Comparison of ENCODE assay signal across 9 cellular contexts in genomic region chr12:104719700-104720345, GRCh38.
A peak's percentile ranks its signal among the peaks of the same experiment; 100 is the strongest.
DNase-seq lines count a peak whose midpoint lies in the region; ATAC-seq and TF ChIP-seq lines count a peak whose summit lies in the region.
"Had no signal": no experiment of that assay in that cellular context is flagged by ENCODE, and none has a peak within 500 bp of the region (broad histone marks: within the 10 kb centered on the region; RNA-seq: fewer than 3 reads in every experiment).

No MANE protein-coding gene starts in this region.

- intact Hi-C loops in esophagus squamous epithelium (cut with DNase I): no loop called here

- no peaks in the 10 kb centered on the region for H3K9me3 ChIP-seq in SJCRH30 (replicated peaks)
- no peaks in the 10 kb centered on the region for H3K9me3 ChIP-seq in esophagus squamous epithelium
- no peaks in the 10 kb centered on the region for H3K9me3 ChIP-seq in skeletal muscle tissue (ENCODE audit: control insufficient read depth in 3 of 3, low read length in 3 of 3)

- H3K79me2 ChIP-seq in GM23338 (replicated peaks; ENCODE audit: insufficient read depth): no peaks in the 10 kb centered on the region

- no peak overlapping the region for H2AFZ ChIP-seq in GM23338

- peaks cover 43% of the 10 kb centered on the region for H3K4me1 Mint-ChIP-seq in GM23338

- peaks cover 42% of the 10 kb centered on the region for H3K4me1 ChIP-seq in SJCRH30
- peaks cover 5 to 36% (median 7%) of the 10 kb centered on the region in 3 donors for H3K4me1 ChIP-seq in esophagus squamous epithelium
- peaks cover 0 to 11% (median 8%) of the 10 kb centered on the region in 3 donors for H3K4me1 ChIP-seq in skeletal muscle tissue (ENCODE audit: control insufficient read depth in 3 of 3, insufficient read depth in 3 of 3, low read length in 3 of 3)
- H3K4me1 ChIP-seq in GM23338 (ENCODE audit: insufficient read depth): peaks cover 9% of the 10 kb centered on the region

- no peaks in the 10 kb centered on the region for H3K9me3 Mint-ChIP-seq in GM23338

- ATAC-seq in GM21367 (IDR thresholded peaks at IDR 0.05; ENCODE audit: unreplicated experiment) (peak; percentile 21), HG02610 (IDR thresholded peaks at IDR 0.05; ENCODE audit: unreplicated experiment) (no peak), HG03432 (IDR thresholded peaks at IDR 0.05; ENCODE audit: unreplicated experiment) (no peak), GM23338 (no peak)

- H3K4me3 ChIP-seq in SJCRH30: peak overlapping the region; percentile 44
- peak overlapping the region in 3 of 4 donors; percentile 27 to 57 (median 32) for H3K4me3 ChIP-seq in esophagus squamous epithelium
- H3K4me3 ChIP-seq in skeletal muscle tissue (ENCODE audit: low read length in 3 of 3): peak overlapping the region; percentile 22 to 66 (median 59)
- no peak overlapping the region for H3K4me3 ChIP-seq in GM23338

- TF ChIP-seq POLR2A in esophagus squamous epithelium (IDR thresholded peaks at IDR 0.05): no peak

- TF ChIP-seq CTCF in esophagus squamous epithelium (IDR thresholded peaks at IDR 0.05) (no peak), GM23338 (conservative IDR thresholded peaks at IDR 0.05; ENCODE audit: low read depth in 2 of 2) (no peak)

- no peak overlapping the region for H3K4me3 Mint-ChIP-seq in GM23338

- H3K27ac Mint-ChIP-seq in GM23338: no peak overlapping the region

- H3K27me3 ChIP-seq in SJCRH30 (no peaks in the 10 kb centered on the region), esophagus squamous epithelium (no peaks in the 10 kb centered on the region), skeletal muscle tissue (ENCODE audit: control insufficient read depth in 3 of 3, insufficient read depth in 3 of 3, low read length in 3 of 3) (peaks cover 0 to 9% (median 0%) of the 10 kb centered on the region in 3 donors), GM23338 (ENCODE audit: insufficient read depth) (no peaks in the 10 kb centered on the region)

- H3K27me3 Mint-ChIP-seq in GM23338 (ENCODE audit: insufficient read depth, low read depth, poor library complexity): peaks cover 5% of the 10 kb centered on the region

- no peaks in the 10 kb centered on the region for H3K36me3 ChIP-seq in SJCRH30
- no peaks in the 10 kb centered on the region for H3K36me3 ChIP-seq in esophagus squamous epithelium
- no peaks in the 10 kb centered on the region for H3K36me3 ChIP-seq in skeletal muscle tissue (ENCODE audit: control insufficient read depth in 3 of 3, insufficient read depth in 3 of 3, low read length in 3 of 3)
- no peaks in the 10 kb centered on the region for H3K36me3 ChIP-seq in GM23338 (ENCODE audit: insufficient read depth)

- DNase-seq in SJCRH30 (peak in 1 of 2 experiments; percentile 30), esophagus squamous epithelium (lab: John Stamatoyannopoulos, UW) (no peak), epidermal melanocyte (ENCODE audit: insufficient read length, low spot score) (no peak), GM23338 (ENCODE audit: low spot score) (no peak)
- DNase-seq: NCI-H1930 had no signal

- H3K27ac ChIP-seq in SJCRH30 (peak overlapping the region; percentile 87), esophagus squamous epithelium (peak overlapping the region; percentile 63 to 80 (median 76)), skeletal muscle tissue (ENCODE audit: low read depth, low read length) (peak overlapping the region; percentile 21), GM23338 (ENCODE audit: low read depth) (no peak overlapping the region)

- no peak overlapping the region for H3K4me2 ChIP-seq in GM23338

- H3F3A ChIP-seq in GM23338 (replicated peaks; ENCODE audit: low read depth): no peaks in the 10 kb centered on the region

- no peaks in the 10 kb centered on the region for H4K20me1 ChIP-seq in GM23338 (replicated peaks; ENCODE audit: insufficient read depth)

- 64 to 86% methylated on average over 7 to 12 of the region's 13 CpGs for WGBS in esophagus squamous epithelium, 2 donors

- no peaks in the 10 kb centered on the region for H3K36me3 Mint-ChIP-seq in GM23338 (ENCODE audit: low read depth)

- H3K9me2 ChIP-seq in GM23338 (ENCODE audit: insufficient read depth): no peaks in the 10 kb centered on the region

- H3K9ac ChIP-seq in skeletal muscle tissue (ENCODE audit: low read depth in 1 of 3, low read length in 3 of 3): peak overlapping the region in 2 of 3 donors; percentile 53 to 57

TF ChIP-seq in GM23338, 12 proteins besides CTCF, POLR2A, EP300 and RAD21 (continues in another document):
- TF ChIP-seq ZNF331 (CRISPR knock-in tag; IDR thresholded peaks at IDR 0.05; ENCODE audit: low read depth): no peak
- TF ChIP-seq EZH2phosphoT487 (IDR thresholded peaks at IDR 0.05; ENCODE audit: unreplicated experiment): no peak
- TF ChIP-seq EZH2 (IDR thresholded peaks at IDR 0.05; ENCODE audit: low read depth, unreplicated experiment): no peak
- TF ChIP-seq JUNB (IDR thresholded peaks at IDR 0.05; ENCODE audit: unreplicated experiment): no peak
- TF ChIP-seq ZNF462 (CRISPR knock-in tag; IDR thresholded peaks at IDR 0.05): no peak
- no peak for TF ChIP-seq CREB1 (CRISPR knock-in tag; IDR thresholded peaks at IDR 0.05; ENCODE audit: low read depth)
- no peak for TF ChIP-seq ZNF114 (CRISPR knock-in tag; IDR thresholded peaks at IDR 0.05)
- TF ChIP-seq STAT1 (IDR thresholded peaks at IDR 0.05; ENCODE audit: unreplicated experiment): no peak
- TF ChIP-seq NANOG (IDR thresholded peaks at IDR 0.05; ENCODE audit: borderline replicate concordance): no peak
